In genomic region chr17:8220783-8221662, GRCh38 we compare ENCODE assay signal across 8 cellular contexts. TPM values are rescaled to one million over a fixed set of nuclear protein-coding genes. Genes with fewer than 3 reads are reported as not detected.
DNase-seq lines count a peak whose midpoint lies in the region; ATAC-seq lines count a peak whose summit lies in the region.

No MANE protein-coding gene starts in this region.

- H3K4me3 Mint-ChIP-seq in IgD-negative memory B cell, result peak overlapping the region; percentile 91 to 99 (median 98)

- peaks cover 5% of the 10 kb centered on the region for H3K36me3 Mint-ChIP-seq in IgD-negative memory B cell

- peaks cover 1% of the 10 kb centered on the region for H3K27me3 Mint-ChIP-seq in IgD-negative memory B cell

- peaks cover 0 to 3% (median 0%) of the 10 kb centered on the region in 3 donors for H3K9me3 Mint-ChIP-seq in IgD-negative memory B cell

- H3K27ac Mint-ChIP-seq in IgD-negative memory B cell, result peak overlapping the region; percentile 98 to 100 (median 100)

- ATAC-seq in GM19328 (IDR thresholded peaks at IDR 0.05; ENCODE audit: unreplicated experiment), result no peak

- peaks cover 25 to 35% (median 26%) of the 10 kb centered on the region in 3 donors for H3K4me1 Mint-ChIP-seq in IgD-negative memory B cell

- DNase-seq in DMS53 treated with DMSO at 0.1 percent for 48 hours (lab: John Stamatoyannopoulos, UW; ENCODE audit: unreplicated experiment) (peak; percentile 96), OCI-M2 (lab: John Stamatoyannopoulos, UW; ENCODE audit: unreplicated experiment) (peak; percentile 60), activated T-cell treated with anti-CD3 and anti-CD28 coated beads for 24 hours (ENCODE audit: low read depth) (peak; percentile 93), epidermal melanocyte (ENCODE audit: insufficient read length, low spot score) (peak; percentile 29), midbrain (lab: John Stamatoyannopoulos, UW) (peak; percentile 92)
- peak; percentile 79 for DNase-seq in stimulated activated CD8-positive, alpha-beta memory T cell treated with anti-CD3 and anti-CD28 coated beads, Interleukin-15, amount 100 ng/mL, for 1 hour (ENCODE audit: low read depth)

RNA-seq across cellular contexts. Expression of gene AURKB, which starts 10.6 kb away (rescaled TPM):
- 0.34 TPM for polyA plus RNA-seq in IgD-negative memory B cell

RNA-seq across cellular contexts. Expression of gene CTC1, which starts 26.8 kb away (rescaled TPM):
- polyA plus RNA-seq in IgD-negative memory B cell, result 35.1 TPM

RNA-seq across cellular contexts. Expression of gene PFAS, which starts 28.1 kb away (rescaled TPM):
- 15.5 TPM for polyA plus RNA-seq in IgD-negative memory B cell

RNA-seq across cellular contexts. Expression of gene BORCS6, which starts 31.0 kb away (rescaled TPM):
- 30.0 TPM for polyA plus RNA-seq in IgD-negative memory B cell

RNA-seq across cellular contexts. Expression of gene TMEM107, which starts 44.8 kb away (rescaled TPM):
- 35.2 TPM for polyA plus RNA-seq in IgD-negative memory B cell

Comparison
In these comparisons a context has a peak if more than half of its experiments do, and no peak if none do; other contexts are left out.
1. DNase-seq: peak in every context shown above with its lines; median percentile 96 in DMS53 treated with DMSO at 0.1 percent for 48 hours; 93 in activated T-cell treated with anti-CD3 and anti-CD28 coated beads for 24 hours; 92 in midbrain; 79 in stimulated activated CD8-positive, alpha-beta memory T cell treated with anti-CD3 and anti-CD28 coated beads, Interleukin-15, amount 100 ng/mL, for 1 hour; 60 in OCI-M2; 29 in epidermal melanocyte.